26 cellular contexts compared by ENCODE assay signal in the genomic region with DNA sequence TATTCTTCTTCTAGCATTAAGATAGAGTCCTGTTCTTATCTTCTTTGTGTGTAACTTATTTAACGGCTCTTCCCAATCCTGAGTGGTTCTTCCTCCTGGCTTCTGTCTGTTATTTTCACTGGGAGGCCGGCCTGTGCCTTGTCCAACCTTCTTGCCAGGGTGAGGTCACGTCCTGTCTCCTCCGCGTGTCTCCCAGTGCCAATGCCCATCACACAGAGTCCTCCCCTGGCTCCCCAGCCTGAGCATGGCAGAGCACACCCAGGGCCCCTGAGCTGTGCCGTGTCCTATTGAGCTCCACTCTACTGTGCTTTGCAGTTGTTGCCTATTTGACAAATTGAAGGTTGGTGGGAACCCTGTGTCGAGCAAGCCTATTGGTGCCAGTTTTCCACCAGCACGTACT.
A peak's percentile ranks its signal among the peaks of the same experiment; 100 is the strongest.
DNase-seq lines count a peak whose midpoint lies in the region; ATAC-seq and TF ChIP-seq lines count a peak whose summit lies in the region.
"Had no signal": no experiment of that assay in that cellular context is flagged by ENCODE, and none has a peak within 500 bp of the region (broad histone marks: within the 10 kb centered on the region; RNA-seq: fewer than 3 reads in every experiment).

No MANE protein-coding gene starts in this region.

- no peaks in the 10 kb centered on the region for H3K4me1 ChIP-seq in CD8-positive, alpha-beta memory T cell (ENCODE audit: insufficient read depth, low read length)

- CTCF ChIA-PET in CD8-positive, alpha-beta memory T cell (lab: Charles Lee), result no interaction called here
- CTCF ChIA-PET in T-cell (lab: Charles Lee), result no interaction called here

- TF ChIP-seq CTCF in coronary artery (IDR thresholded peaks at IDR 0.05) (no peak), osteocyte (IDR thresholded peaks at IDR 0.05) (no peak), type B pancreatic cell (conservative IDR thresholded peaks at IDR 0.05) (no peak)

- H3K4me1 Mint-ChIP-seq in osteocyte (ENCODE audit: unreplicated experiment), result peaks cover 3% of the 10 kb centered on the region
- peaks cover 15% of the 10 kb centered on the region for H3K4me1 Mint-ChIP-seq in type B pancreatic cell (ENCODE audit: unreplicated experiment)
- H3K4me1 Mint-ChIP-seq in CD8-positive, alpha-beta memory T cell, result no peaks in the 10 kb centered on the region
- no peaks in the 10 kb centered on the region for H3K4me1 Mint-ChIP-seq in T-cell
- H3K4me1 Mint-ChIP-seq: B cell, IgD-negative memory B cell had no signal

- no peak overlapping the region for H3K4me3 ChIP-seq in coronary artery
- no peak overlapping the region for H3K4me3 ChIP-seq in CD8-positive, alpha-beta memory T cell (ENCODE audit: low read length)

- peak; percentile 15 for DNase-seq in activated CD8-positive, alpha-beta memory T cell treated with anti-CD3 and anti-CD28 coated beads for 24 hours
- DNase-seq in activated CD8-positive, alpha-beta memory T cell treated with anti-CD3 and anti-CD28 coated beads, Interleukin-2, amount 50 U/mL, for 4 hours, result no peak
- peak; percentile 31 for DNase-seq in coronary artery (ENCODE audit: low spot score)
- DNase-seq in osteocyte (ENCODE audit: extremely low spot score, unreplicated experiment), result peak; percentile 67
- peak; percentile 45 for DNase-seq in type B pancreatic cell (ENCODE audit: extremely low spot score, unreplicated experiment)
- DNase-seq in amniotic stem cell (lab: John Stamatoyannopoulos, UW), result no peak
- DNase-seq in CD8-positive, alpha-beta memory T cell, result no peak
- DNase-seq in T-cell, result no peak
- DNase-seq: DMS 273 treated with DMSO at 0.1 percent for 48 hours, DMS79 treated with DMSO at 0.1 percent for 48 hours, GF-D8, NCI-H1048, NCI-H1417 treated with DMSO at 0.1 percent for 48 hours, NCI-H1694 treated with DMSO at 0.1 percent for 48 hours, NCI-H2081, NCI-H226, NCI-H510A, NCI-H69, RPMI8226, SHP77 had no signal

- H3K27me3 Mint-ChIP-seq in osteocyte (ENCODE audit: unreplicated experiment), result peaks cover 29% of the 10 kb centered on the region
- peaks cover 30% of the 10 kb centered on the region for H3K27me3 Mint-ChIP-seq in type B pancreatic cell
- H3K27me3 Mint-ChIP-seq in CD8-positive, alpha-beta memory T cell, result peaks cover 13 to 32% of the 10 kb centered on the region in 2 donors
- H3K27me3 Mint-ChIP-seq in T-cell, result peaks cover 27 to 32% of the 10 kb centered on the region in 2 donors

- H3K27ac ChIP-seq in coronary artery, result no peak overlapping the region
- H3K27ac ChIP-seq in CD8-positive, alpha-beta memory T cell (ENCODE audit: low read depth, low read length), result no peak overlapping the region
- H3K27ac ChIP-seq: 22Rv1, C4-2B, HL-60 had no signal

- no peak overlapping the region for H3K4me3 Mint-ChIP-seq in osteocyte (ENCODE audit: unreplicated experiment)
- no peak overlapping the region for H3K4me3 Mint-ChIP-seq in type B pancreatic cell
- no peak overlapping the region for H3K4me3 Mint-ChIP-seq in CD8-positive, alpha-beta memory T cell
- H3K4me3 Mint-ChIP-seq in T-cell, result no peak overlapping the region
- H3K4me3 Mint-ChIP-seq: B cell; CD8-positive, alpha-beta T cell; IgD-negative memory B cell had no signal

- H3K27ac Mint-ChIP-seq in osteocyte (ENCODE audit: unreplicated experiment) (no peak overlapping the region), type B pancreatic cell (no peak overlapping the region), T-cell (no peak overlapping the region)
- H3K27ac Mint-ChIP-seq in CD8-positive, alpha-beta memory T cell, result no peak overlapping the region
- H3K27ac Mint-ChIP-seq: B cell; CD8-positive, alpha-beta T cell; IgD-negative memory B cell had no signal

- H3K27me3 ChIP-seq in CD8-positive, alpha-beta memory T cell (ENCODE audit: insufficient read depth, low read length, poor library complexity, severe bottlenecking), result no peaks in the 10 kb centered on the region

- no peaks in the 10 kb centered on the region for H3K36me3 ChIP-seq in CD8-positive, alpha-beta memory T cell (ENCODE audit: insufficient read depth, low read length)

- POLR2A ChIA-PET in CD8-positive, alpha-beta memory T cell (lab: Charles Lee), result no interaction called here
- POLR2A ChIA-PET in T-cell (lab: Charles Lee), result no interaction called here

- H3K9me3 Mint-ChIP-seq in osteocyte (ENCODE audit: unreplicated experiment), result peaks cover 5% of the 10 kb centered on the region
- H3K9me3 Mint-ChIP-seq in type B pancreatic cell, result no peaks in the 10 kb centered on the region
- H3K9me3 Mint-ChIP-seq in CD8-positive, alpha-beta memory T cell, result no peaks in the 10 kb centered on the region
- no peaks in the 10 kb centered on the region for H3K9me3 Mint-ChIP-seq in T-cell
- H3K9me3 Mint-ChIP-seq: CD8-positive, alpha-beta T cell had no signal

- no peaks in the 10 kb centered on the region for H3K9me3 ChIP-seq in CD8-positive, alpha-beta memory T cell (ENCODE audit: low read length)

- no peaks in the 10 kb centered on the region for H3K36me3 Mint-ChIP-seq in osteocyte (ENCODE audit: unreplicated experiment)
- no peaks in the 10 kb centered on the region for H3K36me3 Mint-ChIP-seq in type B pancreatic cell
- H3K36me3 Mint-ChIP-seq in CD8-positive, alpha-beta memory T cell, result no peaks in the 10 kb centered on the region
- H3K36me3 Mint-ChIP-seq in T-cell, result no peaks in the 10 kb centered on the region
- H3K36me3 Mint-ChIP-seq: CD8-positive, alpha-beta T cell; IgD-negative memory B cell had no signal

- ATAC-seq in T-cell (replicated peaks in 1 of 4), result no peak
- ATAC-seq: CD8-positive, alpha-beta T cell had no signal

Comparison
In these comparisons a context has a peak if more than half of its experiments do, and no peak if none do; other contexts are left out.
1. DNase-seq: peak in activated CD8-positive, alpha-beta memory T cell treated with anti-CD3 and anti-CD28 coated beads for 24 hours (single experiment), coronary artery (single experiment), osteocyte (single experiment) and type B pancreatic cell (single experiment); none in activated CD8-positive, alpha-beta memory T cell treated with anti-CD3 and anti-CD28 coated beads, Interleukin-2, amount 50 U/mL, for 4 hours (single experiment), amniotic stem cell (single experiment), CD8-positive, alpha-beta memory T cell (0 of 5) and T-cell (0 of 34).